20 cellular contexts compared by ENCODE assay signal in the genomic region with DNA sequence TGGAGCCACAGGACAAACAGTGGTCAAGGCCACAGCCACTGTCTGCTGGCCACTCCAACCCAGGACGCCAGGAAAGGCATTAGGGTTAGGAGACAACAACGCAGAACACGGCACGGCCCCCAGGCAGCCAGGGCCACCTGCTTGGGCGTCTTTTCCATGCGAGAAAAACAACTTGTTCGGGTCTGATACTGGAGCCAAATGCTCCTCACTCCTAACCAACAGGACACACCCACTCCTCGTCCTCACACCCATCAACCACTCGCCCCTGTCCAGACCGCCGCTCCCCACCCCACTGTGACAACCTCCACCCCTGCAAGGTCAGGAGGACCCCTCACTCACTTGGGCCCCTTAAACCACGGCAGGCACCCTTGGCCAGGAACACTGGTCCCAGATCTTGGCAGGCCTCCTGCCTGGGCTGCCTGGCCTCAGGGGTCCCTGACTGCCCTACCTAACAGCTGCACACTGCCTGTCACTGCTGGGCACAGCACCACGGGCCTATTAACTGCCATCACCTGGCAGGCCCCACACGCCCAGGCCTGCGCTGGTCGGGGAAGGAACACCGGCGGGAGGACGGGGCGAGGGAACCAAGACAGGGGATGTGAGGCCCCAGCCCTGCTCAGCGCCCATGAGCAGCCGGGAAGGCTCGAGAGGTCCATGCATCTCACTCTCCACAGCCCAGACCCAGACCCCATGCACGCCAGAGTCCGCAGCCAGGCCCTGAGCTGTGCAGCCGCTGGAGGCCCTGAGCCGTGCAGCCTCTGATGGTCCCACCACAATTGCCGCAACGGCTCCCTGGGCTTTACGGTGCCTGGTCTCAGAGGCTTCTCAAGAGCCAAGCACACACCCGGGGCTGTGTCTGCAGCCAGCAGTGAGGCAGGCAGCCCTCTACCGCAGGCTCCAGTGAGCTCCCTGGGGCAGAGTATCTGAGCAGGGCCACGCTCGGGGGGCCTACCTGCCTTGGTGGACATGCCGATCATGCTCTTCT. TPM values are rescaled to one million over a fixed set of nuclear protein-coding genes. Genes with fewer than 3 reads are reported as not detected.
DNase-seq lines count a peak whose midpoint lies in the region; ATAC-seq and TF ChIP-seq lines count a peak whose summit lies in the region.
"Had no signal": no experiment of that assay in that cellular context is flagged by ENCODE, and none has a peak within 500 bp of the region (broad histone marks: within the 10 kb centered on the region; RNA-seq: fewer than 3 reads in every experiment).

No MANE protein-coding gene starts in this region.

- H3K27me3 Mint-ChIP-seq in Caco-2 (ENCODE audit: insufficient read depth, unreplicated experiment), result peaks cover 9% of the 10 kb centered on the region

- peak; percentile 43 to 53 for ATAC-seq in right cardiac atrium
- peak in 3 of 4 donors; percentile 47 to 56 (median 49) for ATAC-seq in psoas muscle

- H3K27ac ChIP-seq in SJCRH30, result peak overlapping the region; percentile 88
- H3K27ac ChIP-seq in right cardiac atrium (ENCODE audit: low read length), result peak overlapping the region; percentile 6
- H3K27ac ChIP-seq in psoas muscle, result peak overlapping the region; percentile 16
- H3K27ac ChIP-seq in esophagus muscularis mucosa (replicated peaks in 1 of 4), result peak overlapping the region in 1 of 4 donors; percentile 11
- H3K27ac ChIP-seq: neutrophil had no signal

- intact Hi-C loops in Caco-2 (cut with micrococcal nuclease; ENCODE audit: unreplicated experiment) (no loop called here), right cardiac atrium (cut with DNase I) (no loop called here), psoas muscle (cut with DNase I) (no loop called here), esophagus muscularis mucosa (cut with DNase I) (no loop called here)

- BruUV-seq in Caco-2 (replicated peaks; lab: Mats Ljungman, UMichigan), result no TSS peak

- CTCF ChIA-PET in Caco-2 (lab: Charles Lee), result no interaction called here

- H3K36me3 ChIP-seq in Caco-2 (ENCODE audit: control insufficient read depth, insufficient read depth, low read length) (no peaks in the 10 kb centered on the region; the same call in none of the 2 replicates), SJCRH30 (peaks cover 15% of the 10 kb centered on the region), psoas muscle (ENCODE audit: insufficient read depth in 1 of 2, low read depth in 1 of 2) (peaks cover 9 to 58% of the 10 kb centered on the region in 2 donors), esophagus muscularis mucosa (peaks cover 49 to 73% (median 68%) of the 10 kb centered on the region in 4 donors)

- H3K36me3 Mint-ChIP-seq in Caco-2 (ENCODE audit: insufficient read depth, unreplicated experiment), result peaks cover 87% of the 10 kb centered on the region

- H3K9me3 Mint-ChIP-seq in Caco-2 (ENCODE audit: unreplicated experiment), result peaks cover 30% of the 10 kb centered on the region

- no peak for TF ChIP-seq EP300 in esophagus muscularis mucosa (IDR thresholded peaks at IDR 0.05)

- no peak overlapping the region for H3K4me3 Mint-ChIP-seq in Caco-2 (ENCODE audit: unreplicated experiment)

- POLR2A ChIA-PET in Caco-2 (lab: Charles Lee), result interaction anchor here (0.6 kb wide), 1 partner anchor 10 kb away, joined by 5 read pairs; no protein-coding TSS in a partner anchor

- DNase-seq in Caco-2 (peak in 1 of 2 experiments; percentile 35), SJCRH30 (peak; percentile 43 to 56), right cardiac atrium (peak in 1 of 3 donors; percentile 48), psoas muscle (peak in 1 of 2 donors; percentile 52), NCI-H524 (lab: John Stamatoyannopoulos, UW) (no peak), esophagus muscularis mucosa (ENCODE audit: extremely low spot score) (no peak), epidermal melanocyte (ENCODE audit: insufficient read length, low spot score) (no peak), SW480 (ENCODE audit: low spot score) (no peak)
- DNase-seq: activated naive CD4-positive, alpha-beta T cell treated with Interleukin-2 at 50 U/mL for 16 hours; AML-193; DMS53; hypothalamus; NCI-H1930; NCI-H82; stimulated activated CD4-positive, alpha-beta T cell treated with anti-CD3 and anti-CD28 coated beads, Interleukin-15, amount 100 ng/mL, for 24 hours had no signal

- H3K4me1 Mint-ChIP-seq in Caco-2 (ENCODE audit: low read depth, unreplicated experiment), result peaks cover 28% of the 10 kb centered on the region

- H3K4me1 ChIP-seq in Caco-2, result peaks cover 11% of the 10 kb centered on the region
- peaks cover 16% of the 10 kb centered on the region for H3K4me1 ChIP-seq in SJCRH30
- no peaks in the 10 kb centered on the region for H3K4me1 ChIP-seq in right cardiac atrium (ENCODE audit: control insufficient read depth, insufficient read depth, low read length)
- H3K4me1 ChIP-seq in psoas muscle, result no peaks in the 10 kb centered on the region
- H3K4me1 ChIP-seq in esophagus muscularis mucosa, result peaks cover 0 to 23% (median 11%) of the 10 kb centered on the region in 4 donors

- H3K9me3 ChIP-seq in Caco-2 (peaks cover 4% of the 10 kb centered on the region; the same call in 1 of the 2 replicates), SJCRH30 (replicated peaks) (no peaks in the 10 kb centered on the region), right cardiac atrium (ENCODE audit: control insufficient read depth, low read length) (no peaks in the 10 kb centered on the region), psoas muscle (no peaks in the 10 kb centered on the region), esophagus muscularis mucosa (no peaks in the 10 kb centered on the region)
- H3K9me3 ChIP-seq: neutrophil, tibial nerve had no signal

- TF ChIP-seq POLR2A in esophagus muscularis mucosa (IDR thresholded peaks at IDR 0.05; ENCODE audit: low read depth), result no peak

- H3K4me3 ChIP-seq in Caco-2 (ENCODE audit: low read depth, low read length), result no peak overlapping the region
- H3K4me3 ChIP-seq in SJCRH30, result no peak overlapping the region
- H3K4me3 ChIP-seq in right cardiac atrium (ENCODE audit: low read length), result no peak overlapping the region
- H3K4me3 ChIP-seq in psoas muscle, result no peak overlapping the region
- H3K4me3 ChIP-seq in esophagus muscularis mucosa, result no peak overlapping the region
- H3K4me3 ChIP-seq: cardiac muscle cell, lung, tibial nerve had no signal

- TF ChIP-seq CTCF in Caco-2 (IDR thresholded peaks at IDR 0.05; ENCODE audit: insufficient read depth in 1 of 2, low read depth in 1 of 2, low read length in 1 of 2, severe bottlenecking in 1 of 2, unreplicated experiment in 1 of 2) (no peak), psoas muscle (IDR thresholded peaks at IDR 0.05) (no peak), esophagus muscularis mucosa (IDR thresholded peaks at IDR 0.05) (no peak)

- WGBS in right cardiac atrium, result 92% methylated on average over 35 of the region's 35 CpGs
- WGBS in psoas muscle, 3 donors, result 67 to 74% (median 67%) methylated on average over 34 to 35 of the region's 35 CpGs
- 90% methylated on average over 20 of the region's 35 CpGs for WGBS in esophagus muscularis mucosa

- H3K27me3 ChIP-seq in Caco-2 (replicated peaks; ENCODE audit: control insufficient read depth, insufficient read depth, low read length), result no peaks in the 10 kb centered on the region
- no peaks in the 10 kb centered on the region for H3K27me3 ChIP-seq in SJCRH30
- no peaks in the 10 kb centered on the region for H3K27me3 ChIP-seq in right cardiac atrium (ENCODE audit: control insufficient read depth, insufficient read depth)
- H3K27me3 ChIP-seq in psoas muscle (ENCODE audit: insufficient read depth in 3 of 3, low read length in 2 of 3), result no peaks in the 10 kb centered on the region
- H3K27me3 ChIP-seq in esophagus muscularis mucosa, result no peaks in the 10 kb centered on the region
- H3K27me3 ChIP-seq: cardiac muscle cell, neutrophil, tibial nerve had no signal

- peak overlapping the region; percentile 67 for H3K27ac Mint-ChIP-seq in Caco-2 (ENCODE audit: unreplicated experiment)

RNA-seq across cellular contexts. Expression of a gene that starts 13.8 kb away (rescaled TPM):
- total RNA-seq in Caco-2 (2022), result 114 and 122 TPM in 2 replicates
- total RNA-seq in SJCRH30 (2014; rRNA removed; shearing (Covaris generic)), result 83.2 and 93.4 TPM in 2 replicates
- total RNA-seq in right cardiac atrium, result 10 to 100 TPM; 43.9 to 62.7 (median 50.0) TPM
- polyA plus RNA-seq in right cardiac atrium, result 44.0 TPM
- total RNA-seq in psoas muscle, result 10 to 100 TPM; 24.9 to 37.2 (median 33.1) TPM
- polyA plus RNA-seq in psoas muscle, result 10 to 100 TPM; 24.2 to 92.4 (median 52.3) TPM
- 100 to 1,000 TPM in 3 of 4 donors, 10 to 100 TPM in 1; 96.9 to 139 (median 126) TPM for total RNA-seq in esophagus muscularis mucosa

RNA-seq across cellular contexts. Expression of a gene that starts 36.3 kb away (rescaled TPM):
- total RNA-seq in Caco-2 (2022) (5.1 and 6.1 TPM in 2 replicates), right cardiac atrium (not detected), psoas muscle (not detected), esophagus muscularis mucosa (not detected)
- not detected in 2 replicates for total RNA-seq in SJCRH30 (2014; rRNA removed; shearing (Covaris generic))
- polyA plus RNA-seq in right cardiac atrium (not detected), psoas muscle (not detected)
- total RNA-seq: epithelial cell of proximal tubule, lung, tibial nerve had no signal
- polyA plus RNA-seq: cardiac muscle cell had no signal

Comparison
In these comparisons a context has a peak if more than half of its experiments do, and no peak if none do; other contexts are left out.
1. DNase-seq: peak in SJCRH30 (2 of 2); none in NCI-H524 (0 of 2), esophagus muscularis mucosa (single experiment), epidermal melanocyte (single experiment) and SW480 (single experiment).